ENCODE assay signal across 27 cellular contexts in genomic region chr2:109474319-109474825, GRCh38.
"Had no signal": no experiment of that assay in that cellular context is flagged by ENCODE, and none has a peak within 500 bp of the region (broad histone marks: within the 10 kb centered on the region; RNA-seq: fewer than 3 reads in every experiment).

No MANE protein-coding gene starts in this region.

- H3K4me3 ChIP-seq: ascending aorta, gastrocnemius medialis, neural progenitor cell, skin epidermis, upper lobe of right lung had no signal

- H3K27me3 ChIP-seq: ascending aorta, brain microvascular endothelial cell, gastrocnemius medialis, neural progenitor cell, upper lobe of right lung had no signal

- H3K4me1 ChIP-seq: upper lobe of right lung had no signal

- H3K9me3 ChIP-seq: ascending aorta, gastrocnemius medialis, upper lobe of right lung had no signal

- H3K36me3 ChIP-seq: ascending aorta, brain microvascular endothelial cell, gastrocnemius medialis, neural progenitor cell, upper lobe of right lung, WERI-Rb-1 had no signal

- H3K27ac ChIP-seq: ascending aorta, brain microvascular endothelial cell, gastrocnemius medialis, neural progenitor cell, upper lobe of right lung, WERI-Rb-1 had no signal

- H3K4me2 ChIP-seq: neural progenitor cell had no signal

- DNase-seq: activated CD4-positive, alpha-beta T cell treated with anti-CD3 and anti-CD28 coated beads for 48 hours; activated CD4-positive, alpha-beta T cell treated with anti-CD3 and anti-CD28 coated beads, Interleukin-2, amount 50 U/mL, for 48 hours; activated CD8-positive, alpha-beta memory T cell treated with anti-CD3 and anti-CD28 coated beads, Interleukin-2, amount 50 U/mL, for 4 hours; activated effector memory CD4-positive, alpha-beta T cell treated with anti-CD3 and anti-CD28 coated beads, Interleukin-2, amount 50 U/mL, for 16 hours; activated naive CD4-positive, alpha-beta T cell treated with anti-CD3 and anti-CD28 coated beads, Interleukin-2, amount 10 ng/mL, durations not matched to agents 7 days and 5 days; activated naive CD8-positive, alpha-beta T cell treated with anti-CD3 and anti-CD28 coated beads, Interleukin-2, amount 10 ng/mL, durations not matched to agents 7 days and 5 days; activated T-cell treated with anti-CD3 and anti-CD28 coated beads, Interleukin-2, amount 50 U/mL, for 1 hour; brain microvascular endothelial cell; cortex of kidney; effector memory CD8-positive, alpha-beta T cell; erythroblast; gastrocnemius medialis; glutamatergic neuron; mesendoderm; natural killer cell; stimulated activated CD4-positive, alpha-beta T cell treated with anti-CD3 and anti-CD28 coated beads, Interleukin-4, amount 100 ng/mL, for 24 hours; substantia nigra; T-helper 17 cell; T1000; upper lobe of right lung; WERI-Rb-1 had no signal

- H3K9ac ChIP-seq: neural progenitor cell had no signal

- H2AFZ ChIP-seq: neural progenitor cell had no signal

- ATAC-seq: activated CD4-positive, CD25-positive, alpha-beta regulatory T cell treated with anti-CD3 and anti-CD28 coated beads, Interleukin-2, amount 50 U/mL, for 24 hours; effector memory CD8-positive, alpha-beta T cell; gastrocnemius medialis; natural killer cell; sciatic nerve; stimulated activated effector memory CD8-positive, alpha-beta T cell treated with anti-CD3 and anti-CD28 coated beads, Interleukin-12 subunit alpha, Interleukin-12 subunit beta, amount 100 ng/mL, for 72 hours; T-helper 17 cell; upper lobe of right lung had no signal
